24 cellular contexts compared by ENCODE assay signal in genomic region chr1:203622486-203622885, GRCh38. TPM values are rescaled to one million over a fixed set of nuclear protein-coding genes. Genes with fewer than 3 reads are reported as not detected.
DNase-seq lines count a peak whose midpoint lies in the region; ATAC-seq and TF ChIP-seq lines count a peak whose summit lies in the region.
"Had no signal": no experiment of that assay in that cellular context is flagged by ENCODE, and none has a peak within 500 bp of the region (broad histone marks: within the 10 kb centered on the region; RNA-seq: fewer than 3 reads in every experiment).

No MANE protein-coding gene starts in this region.

- H3K36me3 ChIP-seq in Loucy (ENCODE audit: insufficient read depth, low read length) = no peaks in the 10 kb centered on the region
- H3K36me3 ChIP-seq: left ventricle myocardium inferior, vagina had no signal

- no peak for ATAC-seq in activated naive CD8-positive, alpha-beta T cell treated with anti-CD3 and anti-CD28 coated beads, Interleukin-2, amount 10 ng/mL, durations not matched to agents 7 days and 5 days (ENCODE audit: low read depth)
- ATAC-seq in activated naive CD8-positive, alpha-beta T cell treated with anti-CD3 and anti-CD28 coated beads, Interleukin-2, amount 50 U/mL, for 24 hours = no peak

- no peaks in the 10 kb centered on the region for H3K9me3 Mint-ChIP-seq in activated naive CD8-positive, alpha-beta T cell treated with anti-CD3 and anti-CD28 coated beads, Interleukin-2, amount 10 ng/mL, durations not matched to agents 7 days and 5 days
- no peaks in the 10 kb centered on the region for H3K9me3 Mint-ChIP-seq in activated naive CD8-positive, alpha-beta T cell treated with anti-CD3 and anti-CD28 coated beads, Interleukin-2, amount 50 U/mL, for 24 hours
- H3K9me3 Mint-ChIP-seq in endothelial cell (ENCODE audit: unreplicated experiment) = no peaks in the 10 kb centered on the region
- H3K9me3 Mint-ChIP-seq: activated naive CD8-positive, alpha-beta T cell treated with anti-CD3 and anti-CD28 coated beads for 36 hours; mesothelial cell of epicardium had no signal

- no peaks in the 10 kb centered on the region for H3K36me3 Mint-ChIP-seq in activated naive CD8-positive, alpha-beta T cell treated with anti-CD3 and anti-CD28 coated beads, Interleukin-2, amount 10 ng/mL, durations not matched to agents 7 days and 5 days
- H3K36me3 Mint-ChIP-seq in activated naive CD8-positive, alpha-beta T cell treated with anti-CD3 and anti-CD28 coated beads, Interleukin-2, amount 50 U/mL, for 24 hours (ENCODE audit: low read depth) = no peaks in the 10 kb centered on the region
- H3K36me3 Mint-ChIP-seq in endothelial cell (ENCODE audit: low read depth, unreplicated experiment) = peaks cover 4% of the 10 kb centered on the region
- H3K36me3 Mint-ChIP-seq: activated naive CD8-positive, alpha-beta T cell treated with anti-CD3 and anti-CD28 coated beads for 36 hours; mesothelial cell of epicardium had no signal

- no peak overlapping the region for H3K4me2 ChIP-seq in Loucy (ENCODE audit: low read depth, low read length, poor library complexity, severe bottlenecking)
- H3K4me2 ChIP-seq: KMS-11, PC-9 had no signal

- no peaks in the 10 kb centered on the region for H3K27me3 ChIP-seq in Loucy (ENCODE audit: insufficient read depth, low read length, poor library complexity, severe bottlenecking)
- H3K27me3 ChIP-seq: vagina had no signal

- peak overlapping the region; percentile 54; the same call in 1 of the 2 replicates for H2AFZ ChIP-seq in Loucy (ENCODE audit: low read length)
- H2AFZ ChIP-seq: PC-9 had no signal

- H3K9me2 ChIP-seq in Loucy (replicated peaks; ENCODE audit: low read depth, low read length) = no peaks in the 10 kb centered on the region

- peak overlapping the region; percentile 64 for H3K27ac Mint-ChIP-seq in activated naive CD8-positive, alpha-beta T cell treated with anti-CD3 and anti-CD28 coated beads, Interleukin-2, amount 10 ng/mL, durations not matched to agents 7 days and 5 days
- H3K27ac Mint-ChIP-seq in activated naive CD8-positive, alpha-beta T cell treated with anti-CD3 and anti-CD28 coated beads, Interleukin-2, amount 50 U/mL, for 24 hours = no peak overlapping the region
- H3K27ac Mint-ChIP-seq in endothelial cell (ENCODE audit: unreplicated experiment) = peak overlapping the region; percentile 15
- H3K27ac Mint-ChIP-seq: activated naive CD8-positive, alpha-beta T cell treated with anti-CD3 and anti-CD28 coated beads for 36 hours; mesothelial cell of epicardium; progenitor cell of endocrine pancreas had no signal

- H3K9ac ChIP-seq in Loucy (ENCODE audit: low read depth, low read length, poor library complexity, severe bottlenecking) = peak overlapping the region; percentile 97
- H3K9ac ChIP-seq: KMS-11 had no signal

- H3K4me3 ChIP-seq in Loucy (ENCODE audit: low read length, poor library complexity, severe bottlenecking) = no peak overlapping the region
- H3K4me3 ChIP-seq: left ventricle myocardium inferior, PC-9, vagina had no signal

- H3K9me3 ChIP-seq in Loucy (ENCODE audit: insufficient read depth, low read depth, low read length) = no peaks in the 10 kb centered on the region
- H3K9me3 ChIP-seq: left ventricle myocardium inferior, vagina had no signal

- TF ChIP-seq CTCF in Loucy (conservative IDR thresholded peaks at IDR 0.05; ENCODE audit: low read length) (no peak), endothelial cell (IDR thresholded peaks at IDR 0.05; ENCODE audit: unreplicated experiment) (no peak)

- peaks cover 8% of the 10 kb centered on the region for H3K79me2 ChIP-seq in Loucy (ENCODE audit: insufficient read depth, low read length)

- H3K4me3 Mint-ChIP-seq in activated naive CD8-positive, alpha-beta T cell treated with anti-CD3 and anti-CD28 coated beads, Interleukin-2, amount 10 ng/mL, durations not matched to agents 7 days and 5 days = no peak overlapping the region
- no peak overlapping the region for H3K4me3 Mint-ChIP-seq in activated naive CD8-positive, alpha-beta T cell treated with anti-CD3 and anti-CD28 coated beads, Interleukin-2, amount 50 U/mL, for 24 hours
- no peak overlapping the region for H3K4me3 Mint-ChIP-seq in endothelial cell (ENCODE audit: unreplicated experiment)
- H3K4me3 Mint-ChIP-seq: activated naive CD8-positive, alpha-beta T cell treated with anti-CD3 and anti-CD28 coated beads for 36 hours; mesothelial cell of epicardium had no signal

- H4K20me1 ChIP-seq in Loucy (ENCODE audit: insufficient read depth, low read length, poor library complexity, severe bottlenecking) = peaks cover 1% of the 10 kb centered on the region

- H3K4me1 Mint-ChIP-seq in activated naive CD8-positive, alpha-beta T cell treated with anti-CD3 and anti-CD28 coated beads, Interleukin-2, amount 10 ng/mL, durations not matched to agents 7 days and 5 days = peaks cover 26% of the 10 kb centered on the region
- peaks cover 32% of the 10 kb centered on the region for H3K4me1 Mint-ChIP-seq in activated naive CD8-positive, alpha-beta T cell treated with anti-CD3 and anti-CD28 coated beads, Interleukin-2, amount 50 U/mL, for 24 hours
- peaks cover 21% of the 10 kb centered on the region for H3K4me1 Mint-ChIP-seq in endothelial cell (ENCODE audit: unreplicated experiment)

- POLR2A ChIA-PET in activated naive CD8-positive, alpha-beta T cell treated with anti-CD3 and anti-CD28 coated beads, Interleukin-2, amount 10 ng/mL, durations not matched to agents 7 days and 5 days (lab: Charles Lee) = interaction anchor here (0.6 kb wide), 1 partner anchor 9 kb away, joined by 4 read pairs; no protein-coding TSS in a partner anchor

- peaks cover 10% of the 10 kb centered on the region for H3F3A ChIP-seq in Loucy (ENCODE audit: low read depth)

- peaks cover 3% of the 10 kb centered on the region for H3K27me3 Mint-ChIP-seq in activated naive CD8-positive, alpha-beta T cell treated with anti-CD3 and anti-CD28 coated beads, Interleukin-2, amount 10 ng/mL, durations not matched to agents 7 days and 5 days
- H3K27me3 Mint-ChIP-seq in activated naive CD8-positive, alpha-beta T cell treated with anti-CD3 and anti-CD28 coated beads, Interleukin-2, amount 50 U/mL, for 24 hours = no peaks in the 10 kb centered on the region
- H3K27me3 Mint-ChIP-seq in endothelial cell (ENCODE audit: unreplicated experiment) = peaks cover 2% of the 10 kb centered on the region
- H3K27me3 Mint-ChIP-seq: activated naive CD8-positive, alpha-beta T cell treated with anti-CD3 and anti-CD28 coated beads for 36 hours had no signal

- H3K4me1 ChIP-seq in Loucy (ENCODE audit: insufficient read depth, low read length, poor library complexity, severe bottlenecking) = peaks cover 49% of the 10 kb centered on the region

- no peak for DNase-seq in activated naive CD8-positive, alpha-beta T cell treated with anti-CD3 and anti-CD28 coated beads, Interleukin-2, amount 10 ng/mL, durations not matched to agents 7 days and 5 days
- no peak for DNase-seq in activated naive CD8-positive, alpha-beta T cell treated with anti-CD3 and anti-CD28 coated beads, Interleukin-2, amount 50 U/mL, for 24 hours
- DNase-seq in endothelial cell (ENCODE audit: low spot score) (no peak), AG20443 (ENCODE audit: low spot score) (no peak), NCI-H2081 treated with DMSO at 0.1 percent for 48 hours (lab: John Stamatoyannopoulos, UW) (no peak), NCI-H510A treated with DMSO at 0.1 percent for 48 hours (lab: John Stamatoyannopoulos, UW) (no peak)
- DNase-seq: activated naive CD8-positive, alpha-beta T cell treated with anti-CD3 and anti-CD28 coated beads for 36 hours; activated T-cell treated with anti-CD3 and anti-CD28 coated beads, Interleukin-2, amount 50 U/mL, for 1 hour; DMS53; effector CD8-positive, alpha-beta T cell; foreskin melanocyte; GF-D8; left ventricle myocardium inferior; NCI-H1048; NCI-H2029; NCI-H345; NCI-H82; PC-9; SHP77 treated with DMSO at 0.1 percent for 48 hours had no signal

RNA-seq across cellular contexts. Expression of gene ATP2B4, which starts 4.1 kb away (rescaled TPM):
- total RNA-seq in activated naive CD8-positive, alpha-beta T cell treated with anti-CD3 and anti-CD28 coated beads, Interleukin-2, amount 10 ng/mL, durations not matched to agents 7 days and 5 days = 10 to 100 TPM; 64.5 to 67.2 TPM
- 137 TPM for total RNA-seq in endothelial cell (ENCODE audit: unreplicated experiment)
